8 cellular contexts compared by ENCODE assay signal in genomic region chr15:90001683-90002427, GRCh38. TPM values are rescaled to one million over a fixed set of nuclear protein-coding genes. Genes with fewer than 3 reads are reported as not detected.
DNase-seq lines count a peak whose midpoint lies in the region; ATAC-seq and TF ChIP-seq lines count a peak whose summit lies in the region.

No MANE protein-coding gene starts in this region.

- no peaks in the 10 kb centered on the region for H3K4me1 ChIP-seq in parathyroid adenoma
- peaks cover 0 to 7% of the 10 kb centered on the region in 2 donors for H3K4me1 ChIP-seq in uterus

- H3K27me3 ChIP-seq in parathyroid adenoma (ENCODE audit: control insufficient read depth, insufficient read depth, low read length) (no peaks in the 10 kb centered on the region), uterus (no peaks in the 10 kb centered on the region)

- H3K9ac ChIP-seq in SK-N-MC (ENCODE audit: insufficient read length) (peak overlapping the region; percentile 80), parathyroid adenoma (no peak overlapping the region)

- no peaks in the 10 kb centered on the region for H3K9me3 Mint-ChIP-seq in activated naive CD8-positive, alpha-beta T cell (ENCODE audit: low read depth)

- H3K27ac ChIP-seq in SK-N-MC (peak overlapping the region; percentile 54; the same call in 1 of the 2 replicates), parathyroid adenoma (peak overlapping the region; percentile 29), uterus (peak overlapping the region; percentile 84 to 93)

- H3K4me3 ChIP-seq in SK-N-MC (peak overlapping the region; percentile 90), parathyroid adenoma (ENCODE audit: low read depth, low read length) (peak overlapping the region; percentile 55), uterus (peak overlapping the region; percentile 66 to 80)

- no peaks in the 10 kb centered on the region for H3K27me3 Mint-ChIP-seq in activated naive CD8-positive, alpha-beta T cell

- peak overlapping the region; percentile 58 for H2AFZ ChIP-seq in parathyroid adenoma

- H3K27ac Mint-ChIP-seq in activated naive CD8-positive, alpha-beta T cell: peak overlapping the region; percentile 54

- peak overlapping the region; percentile 81 for H3K4me2 ChIP-seq in parathyroid adenoma (ENCODE audit: low read length)

- ATAC-seq in HG03280 (IDR thresholded peaks at IDR 0.05; ENCODE audit: unreplicated experiment) (peak; percentile 41), Right ventricle myocardium inferior (peak; percentile 31)

- DNase-seq in DMS 273 (lab: John Stamatoyannopoulos, UW; ENCODE audit: unreplicated experiment) (peak; percentile 62), DMS 273 treated with DMSO at 0.1 percent for 48 hours (lab: John Stamatoyannopoulos, UW) (no peak), SK-N-MC (ENCODE audit: low read depth, low spot score) (no peak), Right ventricle myocardium inferior (ENCODE audit: missing footprints) (peak; percentile 79), uterus (peak; percentile 61 to 64)

- intact Hi-C loops in Right ventricle myocardium inferior (cut with DNase I) (loop anchor here (2.0 kb wide), 2 partner anchors 29 to 69 kb away; no protein-coding TSS in a partner anchor), uterus (cut with DNase I; ENCODE audit: low total_unique reads) (no loop called here)

- H3K4me1 Mint-ChIP-seq in activated naive CD8-positive, alpha-beta T cell (ENCODE audit: low read depth): peaks cover 42% of the 10 kb centered on the region

- H3K36me3 Mint-ChIP-seq in activated naive CD8-positive, alpha-beta T cell: no peaks in the 10 kb centered on the region

- H3K9me3 ChIP-seq in SK-N-MC (ENCODE audit: low read depth, low read length) (no peaks in the 10 kb centered on the region), parathyroid adenoma (ENCODE audit: control insufficient read depth, low read length) (no peaks in the 10 kb centered on the region), uterus (no peaks in the 10 kb centered on the region)

- no peaks in the 10 kb centered on the region for H3K79me2 ChIP-seq in parathyroid adenoma

- no peak for TF ChIP-seq POLR2A in uterus (IDR thresholded peaks at IDR 0.05)

- peak overlapping the region; percentile 86 for H3K4me3 Mint-ChIP-seq in activated naive CD8-positive, alpha-beta T cell

- TF ChIP-seq CTCF in parathyroid adenoma (IDR thresholded peaks at IDR 0.05): no peak
- peak in 1 of 4 experiments; percentile 12 for TF ChIP-seq CTCF in uterus (IDR thresholded peaks at IDR 0.05)

- H3K36me3 ChIP-seq in SK-N-MC (ENCODE audit: insufficient read depth, low read length): no peaks in the 10 kb centered on the region
- H3K36me3 ChIP-seq in parathyroid adenoma (ENCODE audit: control insufficient read depth, insufficient read depth, low read length): no peaks in the 10 kb centered on the region
- H3K36me3 ChIP-seq in uterus: no peaks in the 10 kb centered on the region

RNA-seq across cellular contexts. Expression of gene ZNF710, which starts 0.7 kb away (rescaled TPM):
- total RNA-seq in Right ventricle myocardium inferior (5.4 TPM), uterus (10 to 100 TPM in 2 of 4 donors, 1 to 10 TPM in 2; 2.3 to 22.2 (median 8.4) TPM)

Comparison
In these comparisons a context has a peak if more than half of its experiments do, and no peak if none do; other contexts are left out.
1. DNase-seq: peak in DMS 273 (single experiment), Right ventricle myocardium inferior (single experiment) and uterus (2 of 2); none in DMS 273 treated with DMSO at 0.1 percent for 48 hours (single experiment) and SK-N-MC (single experiment).
2. H3K27ac ChIP-seq: peak in every context shown above with its lines; median percentile 88 in uterus; 54 in SK-N-MC; 29 in parathyroid adenoma.
3. Peak in every context shown above with its lines, with median percentiles within 50 percentile points of each other: H3K4me3 ChIP-seq.